Comparison of ENCODE assay signal across 10 cellular contexts in the genomic region with DNA sequence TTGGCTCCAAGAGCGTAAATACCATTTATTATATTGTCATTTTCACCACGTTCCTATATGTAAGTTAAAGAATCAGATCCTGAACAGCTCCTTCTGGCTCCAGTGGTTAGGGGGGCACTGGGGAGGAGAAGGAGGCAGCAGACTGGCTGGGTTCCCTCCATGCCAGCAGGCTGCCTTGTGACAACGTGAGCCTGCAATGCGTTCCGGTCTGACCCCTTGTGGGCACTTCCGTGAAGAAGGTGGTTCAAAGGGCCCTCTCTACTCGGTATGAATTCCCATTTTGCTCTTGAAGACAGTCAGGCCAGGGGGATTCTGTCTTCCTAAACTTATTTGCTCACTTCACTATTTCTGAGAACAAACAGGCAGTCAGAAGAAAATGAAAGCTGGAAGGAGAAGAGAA.
DNase-seq lines count a peak whose midpoint lies in the region; ATAC-seq, FAIRE-seq and TF ChIP-seq lines count a peak whose summit lies in the region.
"Had no signal": no experiment of that assay in that cellular context is flagged by ENCODE, and none has a peak within 500 bp of the region (broad histone marks: within the 10 kb centered on the region; RNA-seq: fewer than 3 reads in every experiment).

No MANE protein-coding gene starts in this region.

- TF ChIP-seq CTCF in astrocyte of the cerebellum (IDR thresholded peaks at IDR 0.05; ENCODE audit: low read depth, low read length, missing control alignments) (peak; percentile 2), right lobe of liver (IDR thresholded peaks at IDR 0.05) (no peak), RWPE1 (conservative IDR thresholded peaks at IDR 0.05; ENCODE audit: low read depth) (no peak)

- no peaks in the 10 kb centered on the region for H3K27me3 ChIP-seq in right lobe of liver
- H3K27me3 ChIP-seq: breast epithelium had no signal

- H3K27ac ChIP-seq in right lobe of liver, result peak overlapping the region in 1 of 3 donors; percentile 54
- no peak overlapping the region for H3K27ac ChIP-seq in RWPE1
- H3K27ac ChIP-seq: breast epithelium had no signal

- H3K4me1 ChIP-seq in right lobe of liver, result peaks cover 0 to 10% (median 0%) of the 10 kb centered on the region in 4 donors
- H3K4me1 ChIP-seq: breast epithelium had no signal

- in situ Hi-C loops in astrocyte of the cerebellum (cut with HindIII; ENCODE audit: low sequenced_read_pairs), result no loop called here

- WGBS in right lobe of liver (ENCODE audit: insufficient coverage, low coverage, low lambda C conversion rate, missing lambda C conversion rate), result 48% methylated on average over 7 of the region's 7 CpGs

- no peak overlapping the region for H3K4me3 ChIP-seq in astrocyte of the cerebellum (ENCODE audit: low read depth, low read length)
- H3K4me3 ChIP-seq in right lobe of liver, result no peak overlapping the region
- H3K4me3 ChIP-seq: breast epithelium had no signal

- POLR2A ChIA-PET in RWPE1 (lab: Yijun Ruan, JAX; ENCODE audit: low non-redundant PET), result no interaction called here

- no peaks in the 10 kb centered on the region for H3K36me3 ChIP-seq in right lobe of liver
- H3K36me3 ChIP-seq: breast epithelium had no signal

- ATAC-seq in right lobe of liver, result peak in 3 of 4 donors; percentile 15 to 66 (median 41)

- no peak for FAIRE-seq in HTR-8/SVneo (lab: Jason Lieb, UNC)

- H3K9me3 ChIP-seq in right lobe of liver, result no peaks in the 10 kb centered on the region
- H3K9me3 ChIP-seq: breast epithelium had no signal

- no peak for TF ChIP-seq POLR2A in right lobe of liver (IDR thresholded peaks at IDR 0.05)

- CTCF ChIA-PET in RWPE1 (lab: Yijun Ruan, JAX), result no interaction called here

- intact Hi-C loops in right lobe of liver (cut with DNase I), result no loop called here

- peak; percentile 18 for DNase-seq in AG08396 (ENCODE audit: low spot score)
- peak; percentile 10 for DNase-seq in HTR-8/SVneo (ENCODE audit: insufficient read length, low spot score)
- no peak for DNase-seq in astrocyte of the cerebellum (ENCODE audit: low read depth)
- peak in 1 of 3 donors; percentile 30 for DNase-seq in right lobe of liver
- no peak for DNase-seq in activated naive CD4-positive, alpha-beta T cell (lab: John Stamatoyannopoulos, UW)
- no peak for DNase-seq in A172 (ENCODE audit: low spot score)
- no peak for DNase-seq in RWPE1 (ENCODE audit: low spot score)
- DNase-seq in LoVo (ENCODE audit: low spot score), result no peak
- DNase-seq: CD4-positive, alpha-beta memory T cell had no signal

Comparison
In these comparisons a context has a peak if more than half of its experiments do, and no peak if none do; other contexts are left out.
1. DNase-seq: peak in AG08396 (single experiment) and HTR-8/SVneo (single experiment); none in astrocyte of the cerebellum (single experiment), activated naive CD4-positive, alpha-beta T cell (0 of 4), A172 (single experiment), RWPE1 (single experiment) and LoVo (single experiment).